ENCODE assay signal across 9 cellular contexts in genomic region chr12:107843351-107844311, GRCh38.
DNase-seq lines count a peak whose midpoint lies in the region; ATAC-seq, FAIRE-seq and TF ChIP-seq lines count a peak whose summit lies in the region.
"Had no signal": no experiment of that assay in that cellular context is flagged by ENCODE, and none has a peak within 500 bp of the region (broad histone marks: within the 10 kb centered on the region; RNA-seq: fewer than 3 reads in every experiment).

No MANE protein-coding gene starts in this region.

- no peak overlapping the region for H2BK120ac ChIP-seq in H9 (ENCODE audit: low read depth, low read length, poor library complexity, severe bottlenecking)

- no peak for TF ChIP-seq RAD21 in GM12878 (IDR thresholded peaks at IDR 0.05; ENCODE audit: insufficient read depth, low read depth, low read length)

- H2BK5ac ChIP-seq in H9 (ENCODE audit: insufficient read length, low read length): no peak overlapping the region

- H3K79me2 ChIP-seq in H9 (ENCODE audit: insufficient read depth, low read length) (no peaks in the 10 kb centered on the region), GM12878 (ENCODE audit: control insufficient read depth, insufficient read depth, low read length) (no peaks in the 10 kb centered on the region), Karpas-422 (ENCODE audit: low read length) (no peaks in the 10 kb centered on the region)

- H3K27ac Mint-ChIP-seq in H9: no peak overlapping the region
- H3K27ac Mint-ChIP-seq: activated naive CD4-positive, alpha-beta T cell treated with anti-CD3 and anti-CD28 coated beads, Interleukin-2, amount 50 U/mL, for 24 hours had no signal

- H2AFZ ChIP-seq in H9 (ENCODE audit: low read length): peak overlapping the region; percentile 27
- H2AFZ ChIP-seq in GM12878 (ENCODE audit: control insufficient read depth, low read depth, low read length): no peak overlapping the region
- no peak overlapping the region for H2AFZ ChIP-seq in Karpas-422 (ENCODE audit: low read length)

- no peak overlapping the region for H4K91ac ChIP-seq in H9 (ENCODE audit: insufficient read length, low read depth, low read length)

- H2AK5ac ChIP-seq in H9 (ENCODE audit: insufficient read length, low read length): no peak overlapping the region

- H3K56ac ChIP-seq in H9 (ENCODE audit: insufficient read length, low read depth, low read length): no peak overlapping the region

- no peaks in the 10 kb centered on the region for H3K9me3 ChIP-seq in H9 (ENCODE audit: control insufficient read depth, low read depth, low read length)
- no peaks in the 10 kb centered on the region; the same call in 2 of the 3 replicates for H3K9me3 ChIP-seq in GM12878 (replicated peaks; ENCODE audit: control insufficient read depth, insufficient read depth, low read length)
- H3K9me3 ChIP-seq in Karpas-422 (ENCODE audit: low read length): no peaks in the 10 kb centered on the region
- H3K9me3 ChIP-seq in mucosa of descending colon: no peaks in the 10 kb centered on the region

- no peak overlapping the region for H3K23ac ChIP-seq in H9 (ENCODE audit: insufficient read length, low read depth, low read length)

- peak overlapping the region; percentile 70 to 84 for H3K4me3 Mint-ChIP-seq in H9
- H3K4me3 Mint-ChIP-seq: activated naive CD4-positive, alpha-beta T cell treated with anti-CD3 and anti-CD28 coated beads, Interleukin-2, amount 50 U/mL, for 24 hours had no signal

- H4K20me1 ChIP-seq in H9 (ENCODE audit: control insufficient read depth, insufficient read depth, insufficient read length) (no peaks in the 10 kb centered on the region), GM12878 (ENCODE audit: control insufficient read depth, insufficient read depth) (no peaks in the 10 kb centered on the region), Karpas-422 (ENCODE audit: insufficient read depth, low read depth, low read length) (no peaks in the 10 kb centered on the region)

- no peak for FAIRE-seq in GM12878 (lab: Jason Lieb, UNC)

- WGBS in H9 (ENCODE audit: extremely low coverage, insufficient read length, low lambda C conversion rate): no CpG with 5 or more reads among the region's 59 CpGs
- 18% methylated on average over 57 of the region's 59 CpGs for WGBS in GM12878 (ENCODE audit: insufficient coverage, insufficient replicate concordance, low lambda C conversion rate, missing lambda C conversion rate)

- H3K18ac ChIP-seq in H9 (ENCODE audit: insufficient read length, low read depth, low read length): no peak overlapping the region

- no peak overlapping the region for H2BK15ac ChIP-seq in H9 (ENCODE audit: low read depth, low read length)

- H3K23me2 ChIP-seq in H9 (ENCODE audit: insufficient read length, low read depth, low read length, poor library complexity, severe bottlenecking): peaks cover 15% of the 10 kb centered on the region

- H3K27me3 Mint-ChIP-seq in H9 (ENCODE audit: low read depth): peaks cover 76% of the 10 kb centered on the region

- H3K4me3 ChIP-seq in GM12878: no peak overlapping the region
- peak overlapping the region in 4 of 7 experiments; percentile 13 to 22 (median 20) for H3K4me3 ChIP-seq in skin epidermis
- H3K4me3 ChIP-seq in Karpas-422 (ENCODE audit: low read length): no peak overlapping the region
- no peak overlapping the region for H3K4me3 ChIP-seq in mucosa of descending colon

- no peak overlapping the region for H4K8ac ChIP-seq in H9 (replicated peaks; ENCODE audit: insufficient read length, low read depth, low read length)

- H3K4me2 ChIP-seq in H9 (ENCODE audit: insufficient read depth, insufficient read length, low read length) (peak overlapping the region; percentile 90), GM12878 (ENCODE audit: control insufficient read depth, insufficient read depth) (no peak overlapping the region), Karpas-422 (ENCODE audit: low read depth, low read length, poor library complexity, severe bottlenecking) (no peak overlapping the region)

- TF ChIP-seq CTCF in H9 (conservative IDR thresholded peaks at IDR 0.05) (no peak), GM12878 (IDR thresholded peaks at IDR 0.05 in 2 of 3, conservative IDR thresholded peaks at IDR 0.05 in 1 of 3; ENCODE audit: control insufficient read depth in 2 of 3, extremely low read depth in 1 of 3, insufficient read depth in 1 of 3, low read depth in 3 of 3, low read length in 3 of 3) (no peak), mucosa of descending colon (IDR thresholded peaks at IDR 0.05) (no peak)

- H3K27ac ChIP-seq in H9 (ENCODE audit: insufficient read length, low read depth, low read length) (no peak overlapping the region), GM12878 (ENCODE audit: control insufficient read depth, insufficient read depth) (no peak overlapping the region), skin epidermis (no peak overlapping the region), Karpas-422 (ENCODE audit: low read length) (no peak overlapping the region)

- H3K14ac ChIP-seq in H9 (ENCODE audit: insufficient read depth, low read length): no peak overlapping the region; the same call in 1 of the 2 replicates

- intact Hi-C loops in GM12878 (cut with micrococcal nuclease; ENCODE audit: unreplicated experiment): no loop called here
- intact Hi-C loops in mucosa of descending colon (cut with DNase I, micrococcal nuclease): no loop called here

- peaks cover 3% of the 10 kb centered on the region in 2 experiments for H3K4me1 Mint-ChIP-seq in H9

- no peaks in the 10 kb centered on the region for H3K79me1 ChIP-seq in H9 (ENCODE audit: insufficient read depth, low read depth, low read length, poor library complexity, severe bottlenecking)

- POLR2A ChIA-PET in GM12878 (lab: Charles Lee): no interaction called here

- RAD21 ChIA-PET in GM12878 (lab: Charles Lee; ENCODE audit: unreplicated experiment): no interaction called here

- H3K36me3 ChIP-seq in GM12878 (ENCODE audit: control insufficient read depth in 2 of 2, insufficient read depth in 2 of 2, low read length in 1 of 2) (no peaks in the 10 kb centered on the region), Karpas-422 (ENCODE audit: insufficient read depth, low read length) (no peaks in the 10 kb centered on the region), mucosa of descending colon (ENCODE audit: low read depth) (no peaks in the 10 kb centered on the region)

- no peak overlapping the region for H2BK20ac ChIP-seq in H9 (ENCODE audit: low read depth, low read length, poor library complexity, severe bottlenecking)

- no peak overlapping the region for H3K4ac ChIP-seq in H9 (ENCODE audit: low read depth, low read length)

- BruUV-seq in GM12878 (replicated peaks; lab: Mats Ljungman, UMichigan): no TSS peak

- no peaks in the 10 kb centered on the region for H3K9me2 ChIP-seq in Karpas-422 (replicated peaks; ENCODE audit: insufficient read depth, low read length)

- no peak overlapping the region for H2BK12ac ChIP-seq in H9 (ENCODE audit: insufficient read length, low read depth, low read length)

- SMC1A ChIA-PET in GM12878 (lab: Charles Lee; ENCODE audit: uncharacterized antibody, unreplicated experiment): no interaction called here

- H3K36me3 Mint-ChIP-seq in H9 (ENCODE audit: insufficient read depth in 1 of 3, low read depth in 3 of 3): no peaks in the 10 kb centered on the region; a peak in 1 of 7 replicates
- H3K36me3 Mint-ChIP-seq: activated naive CD4-positive, alpha-beta T cell treated with anti-CD3 and anti-CD28 coated beads, Interleukin-2, amount 50 U/mL, for 24 hours had no signal

- TF ChIP-seq POLR2A in GM12878 (IDR thresholded peaks at IDR 0.05; ENCODE audit: low read depth, low read length): no peak

- H3K9ac ChIP-seq in H9 (ENCODE audit: extremely low read depth, insufficient read length, low read length): no peak overlapping the region
- no peak overlapping the region for H3K9ac ChIP-seq in GM12878 (ENCODE audit: control insufficient read depth, insufficient read depth, low read length)
- H3K9ac ChIP-seq in Karpas-422 (ENCODE audit: low read length): no peak overlapping the region

- TF ChIP-seq EP300 in GM12878 (IDR thresholded peaks at IDR 0.05; ENCODE audit: borderline replicate concordance in 1 of 2, control insufficient read depth in 1 of 2, low read depth in 2 of 2, low read length in 2 of 2): no peak

- in situ Hi-C loops in GM12878 (cut with MboI): no loop called here

- CTCF ChIA-PET in GM12878 (lab: Yijun Ruan, JAX): no interaction called here

- no peak overlapping the region for H4K5ac ChIP-seq in H9 (ENCODE audit: insufficient read length, low read depth, low read length)

- H3K9me3 Mint-ChIP-seq in H9: peaks cover 0 to 4% of the 10 kb centered on the region in 2 experiments; a peak in 1 of 5 replicates
- H3K9me3 Mint-ChIP-seq: activated naive CD4-positive, alpha-beta T cell treated with anti-CD3 and anti-CD28 coated beads, Interleukin-2, amount 50 U/mL, for 24 hours had no signal

- peaks cover 4% of the 10 kb centered on the region; the same call in 1 of the 2 replicates for H3K27me3 ChIP-seq in H9 (ENCODE audit: insufficient read depth, low read length)
- H3K27me3 ChIP-seq in GM12878 (replicated peaks in 1 of 2; ENCODE audit: control insufficient read depth in 2 of 2, insufficient read depth in 2 of 2, low read length in 1 of 2): peaks cover 4 to 8% of the 10 kb centered on the region in 2 experiments
- no peaks in the 10 kb centered on the region; the same call in 1 of the 2 replicates for H3K27me3 ChIP-seq in Karpas-422 (ENCODE audit: low read length)

- ATAC-seq in GM12878: no peak
- ATAC-seq in mucosa of descending colon: no peak

- DNase-seq in H9: peak; percentile 74
- DNase-seq in GM12878 (ENCODE audit: low read depth, low spot score): no peak
- DNase-seq in iPS-NIHi11 (ENCODE audit: low spot score): peak; percentile 41
- no peak for DNase-seq in SKM-1 (lab: John Stamatoyannopoulos, UW; ENCODE audit: unreplicated experiment)
- no peak for DNase-seq in Karpas-422
- DNase-seq in mucosa of descending colon: no peak
- DNase-seq in activated CD8-positive, alpha-beta memory T cell treated with anti-CD3 and anti-CD28 coated beads, Interleukin-2, amount 50 U/mL, for 4 hours: no peak

- H3K4me1 ChIP-seq in H9 (ENCODE audit: insufficient read depth, low read length): no peaks in the 10 kb centered on the region
- H3K4me1 ChIP-seq in GM12878 (ENCODE audit: control insufficient read depth, insufficient read depth, low read length): peaks cover 6% of the 10 kb centered on the region
- no peaks in the 10 kb centered on the region for H3K4me1 ChIP-seq in Karpas-422 (ENCODE audit: low read length)
- H3K4me1 ChIP-seq in mucosa of descending colon (ENCODE audit: low read depth): no peaks in the 10 kb centered on the region

- no peak overlapping the region for H3T11ph ChIP-seq in H9 (ENCODE audit: low read length)

TF ChIP-seq in GM12878, 131 proteins besides CTCF, POLR2A, EP300 and RAD21:
- TF ChIP-seq EZH2 (IDR thresholded peaks at IDR 0.05; ENCODE audit: borderline replicate concordance, control insufficient read depth, low read depth, low read length): 0 out of 2 replicates have a peak, but pooled peaks have one; percentile 71
- no peak for TF ChIP-seq NFIC (IDR thresholded peaks at IDR 0.05; ENCODE audit: low read depth, low read length)

Comparison
In these comparisons a context has a peak if more than half of its experiments do, and no peak if none do; other contexts are left out.
1. DNase-seq: peak in H9 (single experiment) and iPS-NIHi11 (single experiment); none in GM12878 (single experiment), SKM-1 (single experiment), Karpas-422 (single experiment), mucosa of descending colon (0 of 3) and activated CD8-positive, alpha-beta memory T cell treated with anti-CD3 and anti-CD28 coated beads, Interleukin-2, amount 50 U/mL, for 4 hours (single experiment).
2. H3K4me3 ChIP-seq: peak in skin epidermis (4 of 7); none in GM12878 (single experiment), Karpas-422 (single experiment) and mucosa of descending colon (single experiment).